Comparison of ENCODE assay signal across 8 cellular contexts in genomic region chr7:42931447-42931833, GRCh38. TPM values are rescaled to one million over a fixed set of nuclear protein-coding genes. Genes with fewer than 3 reads are reported as not detected.
A peak's percentile ranks its signal among the peaks of the same experiment; 100 is the strongest.
DNase-seq lines count a peak whose midpoint lies in the region; ATAC-seq and TF ChIP-seq lines count a peak whose summit lies in the region.

No MANE protein-coding gene starts in this region.

- peaks cover 86% of the 10 kb centered on the region for H3K79me2 ChIP-seq in SK-N-SH (ENCODE audit: insufficient read depth)

- H3F3A ChIP-seq in SK-N-SH (replicated peaks; ENCODE audit: insufficient read depth) = no peaks in the 10 kb centered on the region

- peaks cover 7 to 18% of the 10 kb centered on the region in 2 donors for H3K36me3 Mint-ChIP-seq in activated T-cell treated with anti-CD3 and anti-CD28 coated beads, Interleukin-2, amount 50 U/mL, for 72 hours (ENCODE audit: insufficient read depth in 2 of 2)

- peak overlapping the region; percentile 97 to 99 for H3K4me3 ChIP-seq in SK-N-SH (ENCODE audit: low read depth in 2 of 2, low read length in 1 of 2)
- peak overlapping the region; percentile 74 for H3K4me3 ChIP-seq in iPS-18c (ENCODE audit: insufficient read depth, low read depth, low read length)

- CTCF ChIA-PET in SK-N-SH (lab: Yijun Ruan, JAX) = interaction anchor here (0.9 to 7.8 kb wide), 10 partner anchors 10 to 988 kb away, joined by 3 to 81 read pairs (median 4); partner anchors contain the start of gene C7orf25

- no peaks in the 10 kb centered on the region for H3K9me3 Mint-ChIP-seq in activated T-cell treated with anti-CD3 and anti-CD28 coated beads, Interleukin-2, amount 50 U/mL, for 72 hours

- peaks cover 0 to 19% of the 10 kb centered on the region in 2 experiments; a peak in 2 of 4 replicates for H3K4me1 ChIP-seq in SK-N-SH (ENCODE audit: control insufficient read depth in 1 of 2, insufficient read depth in 2 of 2, low read depth in 1 of 2, low read length in 1 of 2)

- DNase-seq in SK-N-SH (no peak), substantia nigra (lab: John Stamatoyannopoulos, UW) (no peak), GM20000 (ENCODE audit: low spot score) (no peak)
- DNase-seq in activated T-cell treated with anti-CD3 and anti-CD28 coated beads, Interleukin-2, amount 50 U/mL, for 72 hours = peak in 1 of 2 donors; percentile 27

- H3K27me3 Mint-ChIP-seq in activated T-cell treated with anti-CD3 and anti-CD28 coated beads, Interleukin-2, amount 50 U/mL, for 72 hours (ENCODE audit: low read depth) = no peaks in the 10 kb centered on the region

- WGBS in SK-N-SH (ENCODE audit: low lambda C conversion rate) = 2% methylated on average over 12 of the region's 12 CpGs

- H3K4me3 Mint-ChIP-seq in activated T-cell treated with anti-CD3 and anti-CD28 coated beads, Interleukin-2, amount 50 U/mL, for 72 hours = peak overlapping the region; percentile 96 to 100

- TF ChIP-seq RAD21 in SK-N-SH (IDR thresholded peaks at IDR 0.05; ENCODE audit: low read length) = no peak

- H3K4me1 Mint-ChIP-seq in activated T-cell treated with anti-CD3 and anti-CD28 coated beads, Interleukin-2, amount 50 U/mL, for 72 hours (ENCODE audit: low read depth) = peaks cover 66% of the 10 kb centered on the region

- H3K9ac ChIP-seq in SK-N-SH = peak overlapping the region; percentile 93

- H3K36me3 ChIP-seq in SK-N-SH (replicated peaks in 1 of 2; ENCODE audit: control insufficient read depth in 1 of 2, insufficient read depth in 2 of 2, low read length in 1 of 2) = peaks cover 33% of the 10 kb centered on the region in 2 experiments

- no peak for ATAC-seq in SK-N-SH treated with all-trans-retinoic acid at 6 μM for 48 hours
- ATAC-seq in activated T-cell treated with anti-CD3 and anti-CD28 coated beads, Interleukin-2, amount 50 U/mL, for 72 hours (replicated peaks in 1 of 2) = no peak
- no peak for ATAC-seq in HG02870 (IDR thresholded peaks at IDR 0.05; ENCODE audit: unreplicated experiment)
- ATAC-seq in GM18502 (IDR thresholded peaks at IDR 0.05; ENCODE audit: poor library complexity, unreplicated experiment) = no peak

- TF ChIP-seq CTCF in SK-N-SH (IDR thresholded peaks at IDR 0.05) (no peak), GM20000 (IDR thresholded peaks at IDR 0.05; ENCODE audit: extremely low read depth, missing control alignments) (no peak)

- no peak for TF ChIP-seq EP300 in SK-N-SH (IDR thresholded peaks at IDR 0.05; ENCODE audit: borderline replicate concordance in 1 of 2, low read depth in 1 of 2, low read length in 1 of 2)

- H3K27ac Mint-ChIP-seq in activated T-cell treated with anti-CD3 and anti-CD28 coated beads, Interleukin-2, amount 50 U/mL, for 72 hours = peak overlapping the region; percentile 97

- peak overlapping the region; percentile 81 for H3K4me2 ChIP-seq in SK-N-SH

- no peaks in the 10 kb centered on the region for H3K9me3 ChIP-seq in SK-N-SH
- H3K9me3 ChIP-seq in iPS-18c (ENCODE audit: control insufficient read depth, insufficient read depth, low read length) = no peaks in the 10 kb centered on the region

- POLR2A ChIA-PET in SK-N-SH (lab: Yijun Ruan, JAX) = interaction anchor here (0.7 to 1.8 kb wide), 8 partner anchors 10 to 995 kb away, joined by 3 to 8 read pairs (median 4); partner anchors contain the start of genes C7orf25, COA1 and UBE2D4

- H3K27ac ChIP-seq in SK-N-SH (ENCODE audit: low read depth in 2 of 2, low read length in 1 of 2) = peak overlapping the region; percentile 71 to 80
- H3K27ac ChIP-seq in substantia nigra (ENCODE audit: low read depth, low read length, poor library complexity, severe bottlenecking) = peak overlapping the region; percentile 83

- H2AFZ ChIP-seq in SK-N-SH (ENCODE audit: low read depth) = peak overlapping the region; percentile 90

- no peaks in the 10 kb centered on the region for H3K9me2 ChIP-seq in SK-N-SH

- H3K27me3 ChIP-seq in SK-N-SH (ENCODE audit: insufficient read depth) = no peaks in the 10 kb centered on the region

- peaks cover 29% of the 10 kb centered on the region for H4K20me1 ChIP-seq in SK-N-SH (ENCODE audit: insufficient read depth)

TF ChIP-seq in SK-N-SH, 30 proteins besides CTCF, POLR2A, EP300 and RAD21 (continues in another document):
- no peak for TF ChIP-seq MXI1 (IDR thresholded peaks at IDR 0.05; ENCODE audit: low read depth, low read length)
- TF ChIP-seq IRF3 (IDR thresholded peaks at IDR 0.05; ENCODE audit: low read depth, low read length) = no peak
- TF ChIP-seq GABPA (IDR thresholded peaks at IDR 0.05; ENCODE audit: low read depth) = no peak
- TF ChIP-seq RCOR1 (IDR thresholded peaks at IDR 0.05; ENCODE audit: low read length) = no peak
- TF ChIP-seq PBX3 (IDR thresholded peaks at IDR 0.05) = no peak
- TF ChIP-seq YY1 (IDR thresholded peaks at IDR 0.05; ENCODE audit: low read depth) = no peak
- TF ChIP-seq FOXM1 (IDR thresholded peaks at IDR 0.05; ENCODE audit: low read depth) = no peak
- TF ChIP-seq MAX (IDR thresholded peaks at IDR 0.05; ENCODE audit: low read depth) = no peak
- TF ChIP-seq TEAD4 (IDR thresholded peaks at IDR 0.05; ENCODE audit: borderline replicate concordance, insufficient read depth) = no peak

TF ChIP-seq in SK-N-SH treated with all-trans-retinoic acid at 6 μM for 48 hours, 23 proteins besides CTCF, POLR2A, EP300 and RAD21:
- no peak for TF ChIP-seq CSDC2 (CRISPR knock-in tag; IDR thresholded peaks at IDR 0.05)

RNA-seq across cellular contexts. Expression of gene PSMA2, which starts 0.5 kb away (rescaled TPM):
- polyA plus RNA-seq in SK-N-SH (2012; rRNA removed) = 101 and 132 TPM in 2 replicates
- 173 and 232 TPM in 2 replicates for polyA plus RNA-seq in SK-N-SH (2012; cell fraction: cytosol; rRNA removed)
- polyA plus RNA-seq in SK-N-SH (2012; cell fraction: nucleus; rRNA removed) = 30.5 and 55.1 TPM in 2 replicates
- 100 to 1,000 TPM; 107 to 124 TPM for total RNA-seq in activated T-cell treated with anti-CD3 and anti-CD28 coated beads, Interleukin-2, amount 50 U/mL, for 72 hours

RNA-seq across cellular contexts. Expression of gene MRPL32, which starts 0.7 kb away (rescaled TPM):
- polyA plus RNA-seq in SK-N-SH (2012; rRNA removed) = 73.1 and 87.5 TPM in 2 replicates
- 82.4 and 97.0 TPM in 2 replicates for polyA plus RNA-seq in SK-N-SH (2012; cell fraction: cytosol; rRNA removed)
- polyA plus RNA-seq in SK-N-SH (2012; cell fraction: nucleus; rRNA removed) = 86.2 and 137 TPM in 2 replicates
- total RNA-seq in activated T-cell treated with anti-CD3 and anti-CD28 coated beads, Interleukin-2, amount 50 U/mL, for 72 hours = 10 to 100 TPM; 64.5 to 66.6 TPM

RNA-seq across cellular contexts. Expression of gene C7orf25, which starts 19.6 kb away (rescaled TPM):
- 6.1 and 7.8 TPM in 2 replicates for polyA plus RNA-seq in SK-N-SH (2012; rRNA removed)
- polyA plus RNA-seq in SK-N-SH (2012; cell fraction: cytosol; rRNA removed) = 9.1 and 11.6 TPM in 2 replicates
- polyA plus RNA-seq in SK-N-SH (2012; cell fraction: nucleus; rRNA removed) = 3.9 and 5.4 TPM in 2 replicates
- total RNA-seq in activated T-cell treated with anti-CD3 and anti-CD28 coated beads, Interleukin-2, amount 50 U/mL, for 72 hours = 1 to 10 TPM; 3.5 to 5.1 TPM
